11 cellular contexts compared by ENCODE assay signal in the genomic region with DNA sequence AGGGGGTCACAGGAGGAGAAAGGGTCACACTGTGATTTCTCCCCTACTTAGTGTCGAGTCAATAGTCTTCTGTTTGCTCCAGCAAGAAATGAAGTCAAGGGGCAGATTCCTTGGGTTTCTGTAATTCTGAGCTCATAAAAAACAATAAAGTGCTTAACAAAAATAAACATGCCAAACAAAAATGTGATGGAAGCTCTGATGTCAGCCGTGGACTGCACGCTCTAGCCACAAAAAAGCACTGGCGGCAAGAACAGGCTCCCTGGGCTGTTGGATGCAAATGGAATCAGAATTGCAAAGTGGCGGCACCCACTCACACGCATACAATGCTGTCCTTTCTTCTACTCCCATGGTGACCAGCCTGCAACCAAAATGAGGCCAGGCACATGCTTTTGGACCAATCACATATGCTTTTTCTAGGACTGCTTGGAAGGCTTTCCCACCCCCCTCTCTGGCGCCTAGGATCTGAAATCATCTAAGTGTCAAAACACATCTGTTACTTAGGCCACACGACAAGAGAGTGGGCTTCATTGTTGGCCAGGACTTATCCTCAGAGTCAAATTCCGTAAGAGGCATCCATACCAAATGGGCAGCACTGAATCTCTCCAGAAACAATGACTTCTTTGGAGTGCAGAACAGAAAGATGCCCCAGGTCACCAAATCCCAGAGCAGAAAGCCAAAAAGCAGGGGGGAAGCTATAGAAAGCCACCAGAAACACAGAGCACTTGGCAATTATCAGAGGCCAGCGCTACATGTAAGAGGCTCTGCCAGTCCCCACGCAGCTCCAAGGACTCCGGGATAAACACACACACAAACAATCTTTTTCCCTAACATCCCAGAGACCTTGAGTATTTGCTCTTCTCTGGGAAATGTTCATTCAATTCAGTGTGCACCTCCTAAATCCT.
DNase-seq lines count a peak whose midpoint lies in the region; ATAC-seq, FAIRE-seq and TF ChIP-seq lines count a peak whose summit lies in the region.
"Had no signal": no experiment of that assay in that cellular context is flagged by ENCODE, and none has a peak within 500 bp of the region (broad histone marks: within the 10 kb centered on the region; RNA-seq: fewer than 3 reads in every experiment).

No MANE protein-coding gene starts in this region.

- H3K4me3 ChIP-seq in AG10803 (ENCODE audit: low read length) (no peak overlapping the region), adipocyte (ENCODE audit: low read length) (no peak overlapping the region)
- H3K4me3 ChIP-seq: uterus had no signal

- ATAC-seq in HG03039 (IDR thresholded peaks at IDR 0.05; ENCODE audit: unreplicated experiment) = no peak
- ATAC-seq: activated T-cell treated with anti-CD3 and anti-CD28 coated beads, Interleukin-2, amount 50 U/mL, for 72 hours had no signal

- no peaks in the 10 kb centered on the region for H3K9me3 ChIP-seq in adipocyte (ENCODE audit: control insufficient read depth, low read length)
- H3K9me3 ChIP-seq: uterus had no signal

- no peak overlapping the region for H3K9ac ChIP-seq in adipocyte (ENCODE audit: low read length)

- FAIRE-seq in urothelium cell line (lab: Jason Lieb, UNC) = no peak

- peak; percentile 73 for DNase-seq in AG10803 (ENCODE audit: low read depth)
- DNase-seq in adipocyte (ENCODE audit: low read depth) = peak; percentile 68
- DNase-seq in globus pallidus (ENCODE audit: low spot score) = peak; percentile 99
- peak in 55 of 56 donors; percentile 28 to 94 (median 81) for DNase-seq in nucleus accumbens (lab: John Stamatoyannopoulos, UW)
- DNase-seq in NOMO-1 treated with dmso at 0.1 percent for 144 hours (lab: John Stamatoyannopoulos, UW; ENCODE audit: unreplicated experiment) = no peak
- DNase-seq in urothelium cell line (ENCODE audit: low spot score) = no peak
- no peak for DNase-seq in NCI-H1105 treated with DMSO at 0.1 percent for 48 hours (lab: John Stamatoyannopoulos, UW)
- DNase-seq: activated T-cell treated with anti-CD3 and anti-CD28 coated beads, Interleukin-2, amount 50 U/mL, for 72 hours; MM.1S; uterus had no signal

- peaks cover 31% of the 10 kb centered on the region for H3K36me3 ChIP-seq in adipocyte (ENCODE audit: control insufficient read depth, insufficient read depth, low read length, severe bottlenecking)
- H3K36me3 ChIP-seq: uterus had no signal

- peaks cover 74% of the 10 kb centered on the region for H3K4me1 ChIP-seq in adipocyte (ENCODE audit: control insufficient read depth, insufficient read depth, low read length)

- H3K27me3 ChIP-seq in adipocyte (replicated peaks; ENCODE audit: control insufficient read depth, insufficient read depth, low read length) = no peaks in the 10 kb centered on the region
- H3K27me3 ChIP-seq: uterus had no signal

- no peak for TF ChIP-seq CTCF in AG10803 (conservative IDR thresholded peaks at IDR 0.05; ENCODE audit: low read length)

Comparison
In these comparisons a context has a peak if more than half of its experiments do, and no peak if none do; other contexts are left out.
1. DNase-seq: peak in AG10803 (single experiment), adipocyte (single experiment), globus pallidus (single experiment) and nucleus accumbens (55 of 56); none in NOMO-1 treated with dmso at 0.1 percent for 144 hours (single experiment), urothelium cell line (single experiment) and NCI-H1105 treated with DMSO at 0.1 percent for 48 hours (single experiment).